8 cellular contexts compared by ENCODE assay signal in the genomic region with DNA sequence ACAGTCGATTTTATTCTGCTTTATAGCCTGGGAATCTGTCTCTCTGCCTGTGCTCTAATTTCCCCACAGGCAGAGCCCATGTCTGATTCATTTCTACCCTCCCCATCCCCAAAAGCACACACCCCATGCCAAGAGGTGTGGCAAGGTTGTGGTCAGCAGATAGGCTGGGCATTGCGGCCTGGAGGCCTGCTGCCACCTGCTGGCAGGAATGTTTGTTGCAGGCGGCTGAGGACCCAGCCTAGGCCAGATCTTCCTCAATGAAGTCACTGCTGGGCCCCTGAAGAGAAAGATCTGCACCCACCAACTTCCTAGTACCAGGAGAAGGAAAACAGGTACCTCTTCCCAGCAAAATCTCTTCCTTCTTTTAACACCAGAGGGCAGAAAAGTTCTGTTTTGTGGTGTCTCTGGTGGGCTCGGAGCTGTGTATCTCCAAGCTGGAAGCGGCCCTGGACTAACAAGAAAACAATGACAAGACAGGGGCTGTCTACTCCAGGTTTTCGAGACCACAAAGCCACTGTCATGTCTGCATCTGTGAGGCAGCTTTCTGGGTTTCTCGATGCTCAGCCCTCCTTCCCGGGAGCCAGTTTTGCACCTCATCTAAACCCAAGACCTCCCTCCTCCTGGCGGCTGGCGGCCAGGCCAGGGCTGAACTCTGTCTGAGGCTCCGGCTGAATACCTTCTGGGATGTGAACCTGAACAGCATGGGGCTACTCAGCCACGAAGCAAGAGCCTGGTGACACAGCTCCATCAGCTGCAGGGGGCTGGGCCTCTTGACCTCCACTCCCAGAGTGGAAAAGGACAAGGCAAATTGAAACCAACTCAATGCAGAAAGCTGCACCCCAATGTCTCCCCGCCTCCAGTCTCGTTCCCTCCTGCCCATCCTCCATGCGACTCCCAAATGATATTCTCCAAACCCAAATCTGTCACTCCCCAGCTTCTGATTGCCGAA. TPM values are rescaled to one million over a fixed set of nuclear protein-coding genes. Genes with fewer than 3 reads are reported as not detected.
DNase-seq lines count a peak whose midpoint lies in the region; ATAC-seq and TF ChIP-seq lines count a peak whose summit lies in the region.

No MANE protein-coding gene starts in this region.

- H3K36me3 ChIP-seq in adrenal gland (replicated peaks in 1 of 2), result no peaks in the 10 kb centered on the region

- WGBS in adrenal gland, 4 donors, result 65 to 74% (median 67%) methylated on average over 14 to 16 of the region's 16 CpGs

- H3K4me1 ChIP-seq in adrenal gland (replicated peaks in 1 of 2), result peaks cover 4 to 15% of the 10 kb centered on the region in 2 donors

- intact Hi-C loops in adrenal gland (cut with DNase I) (loop anchor here in 1 of 2 donors (5.0 kb wide), 1 partner anchor 474 kb away; no protein-coding TSS in a partner anchor), left cardiac atrium (cut with DNase I) (no loop called here), posterior cingulate gyrus (cut with DNase I) (loop anchor here (5.0 kb wide), 1 partner anchor 474 kb away; no protein-coding TSS in a partner anchor)

- peak overlapping the region in 2 of 5 donors; percentile 8 to 23 for H3K27ac ChIP-seq in adrenal gland

- ATAC-seq in HG03354 (IDR thresholded peaks at IDR 0.05; ENCODE audit: poor library complexity, severe bottlenecking, unreplicated experiment), result peak; percentile 71
- ATAC-seq in SK-N-SH treated with all-trans-retinoic acid at 6 μM for 48 hours, result peak; percentile 96
- ATAC-seq in left cardiac atrium, result peak; percentile 87 to 93
- ATAC-seq in GM19023 (IDR thresholded peaks at IDR 0.05; ENCODE audit: unreplicated experiment), result no peak

- no peaks in the 10 kb centered on the region for H3K9me3 ChIP-seq in adrenal gland (replicated peaks in 1 of 3)

- peak; percentile 99 to 100 (median 100) for TF ChIP-seq CTCF in adrenal gland (IDR thresholded peaks at IDR 0.05)

- DNase-seq in NCI-H345 (lab: John Stamatoyannopoulos, UW), result peak; percentile 32
- DNase-seq in NCI-H345 treated with DMSO at 0.1 percent for 48 hours (lab: John Stamatoyannopoulos, UW; ENCODE audit: unreplicated experiment), result no peak
- DNase-seq in adrenal gland, result peak; percentile 89 to 95 (median 92)
- DNase-seq in left cardiac atrium, result peak; percentile 85
- DNase-seq in posterior cingulate gyrus, result peak; percentile 62 to 96 (median 82)

- H3K4me3 ChIP-seq in adrenal gland, result no peak overlapping the region

- no peak for TF ChIP-seq POLR2A in adrenal gland (IDR thresholded peaks at IDR 0.05)

- H3K27me3 ChIP-seq in adrenal gland, result no peaks in the 10 kb centered on the region

TF ChIP-seq in SK-N-SH treated with all-trans-retinoic acid at 6 μM for 48 hours, 23 proteins besides CTCF, POLR2A, EP300 and RAD21:
- TF ChIP-seq, protein P1, sequence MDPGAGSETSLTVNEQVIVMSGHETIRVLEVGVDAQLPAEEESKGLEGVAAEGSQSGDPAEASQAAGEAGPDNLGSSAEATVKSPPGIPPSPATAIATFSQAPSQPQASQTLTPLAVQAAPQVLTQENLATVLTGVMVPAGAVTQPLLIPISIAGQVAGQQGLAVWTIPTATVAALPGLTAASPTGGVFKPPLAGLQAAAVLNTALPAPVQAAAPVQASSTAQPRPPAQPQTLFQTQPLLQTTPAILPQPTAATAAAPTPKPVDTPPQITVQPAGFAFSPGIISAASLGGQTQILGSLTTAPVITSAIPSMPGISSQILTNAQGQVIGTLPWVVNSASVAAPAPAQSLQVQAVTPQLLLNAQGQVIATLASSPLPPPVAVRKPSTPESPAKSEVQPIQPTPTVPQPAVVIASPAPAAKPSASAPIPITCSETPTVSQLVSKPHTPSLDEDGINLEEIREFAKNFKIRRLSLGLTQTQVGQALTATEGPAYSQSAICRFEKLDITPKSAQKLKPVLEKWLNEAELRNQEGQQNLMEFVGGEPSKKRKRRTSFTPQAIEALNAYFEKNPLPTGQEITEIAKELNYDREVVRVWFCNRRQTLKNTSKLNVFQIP (CRISPR knock-in tag; IDR thresholded peaks at IDR 0.05; ENCODE audit: borderline replicate concordance, low read depth), result no peak
- TF ChIP-seq, protein P2, sequence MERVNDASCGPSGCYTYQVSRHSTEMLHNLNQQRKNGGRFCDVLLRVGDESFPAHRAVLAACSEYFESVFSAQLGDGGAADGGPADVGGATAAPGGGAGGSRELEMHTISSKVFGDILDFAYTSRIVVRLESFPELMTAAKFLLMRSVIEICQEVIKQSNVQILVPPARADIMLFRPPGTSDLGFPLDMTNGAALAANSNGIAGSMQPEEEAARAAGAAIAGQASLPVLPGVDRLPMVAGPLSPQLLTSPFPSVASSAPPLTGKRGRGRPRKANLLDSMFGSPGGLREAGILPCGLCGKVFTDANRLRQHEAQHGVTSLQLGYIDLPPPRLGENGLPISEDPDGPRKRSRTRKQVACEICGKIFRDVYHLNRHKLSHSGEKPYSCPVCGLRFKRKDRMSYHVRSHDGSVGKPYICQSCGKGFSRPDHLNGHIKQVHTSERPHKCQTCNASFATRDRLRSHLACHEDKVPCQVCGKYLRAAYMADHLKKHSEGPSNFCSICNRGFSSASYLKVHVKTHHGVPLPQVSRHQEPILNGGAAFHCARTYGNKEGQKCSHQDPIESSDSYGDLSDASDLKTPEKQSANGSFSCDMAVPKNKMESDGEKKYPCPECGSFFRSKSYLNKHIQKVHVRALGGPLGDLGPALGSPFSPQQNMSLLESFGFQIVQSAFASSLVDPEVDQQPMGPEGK (CRISPR knock-in tag; IDR thresholded peaks at IDR 0.05; ENCODE audit: borderline replicate concordance), result peak; percentile 82; the same call in 1 of the 2 replicates

RNA-seq across cellular contexts. Expression of a gene that starts 4.9 kb away (rescaled TPM):
- total RNA-seq in adrenal gland (10 to 100 TPM in 7 of 8 donors, 1 to 10 TPM in 1; 8.1 to 28.4 (median 14.9) TPM), left cardiac atrium (1 to 10 TPM; 6.5 to 7.4 TPM)
- 10 to 100 TPM in 2 of 3 donors, 1 to 10 TPM in 1; 4.3 to 18.3 (median 16.9) TPM for polyA plus RNA-seq in adrenal gland

RNA-seq across cellular contexts. Expression of a gene that starts 16.0 kb away (rescaled TPM):
- 1 to 10 TPM; 1.1 to 7.5 (median 4.2) TPM for total RNA-seq in adrenal gland
- polyA plus RNA-seq in adrenal gland, result 1 to 10 TPM; 1.7 to 7.2 (median 2.8) TPM
- total RNA-seq in left cardiac atrium, result 1 to 10 TPM in 1 of 2 donors, under 1 TPM in 1; 0.91 to 1.1 TPM
